ENCODE assay signal across 9 cellular contexts in genomic region chr3:159872374-159873109, GRCh38. TPM values are rescaled to one million over a fixed set of nuclear protein-coding genes. Genes with fewer than 3 reads are reported as not detected.
DNase-seq lines count a peak whose midpoint lies in the region; ATAC-seq, FAIRE-seq and TF ChIP-seq lines count a peak whose summit lies in the region.
"Had no signal": no experiment of that assay in that cellular context is flagged by ENCODE, and none has a peak within 500 bp of the region (broad histone marks: within the 10 kb centered on the region; RNA-seq: fewer than 3 reads in every experiment).

No MANE protein-coding gene starts in this region.

- H4K20me1 ChIP-seq in KMS-11 (ENCODE audit: insufficient read depth) (no peaks in the 10 kb centered on the region), GM12878 (ENCODE audit: control insufficient read depth, insufficient read depth) (no peaks in the 10 kb centered on the region)

- H3K9me3 ChIP-seq in GM12878 (replicated peaks; ENCODE audit: control insufficient read depth, insufficient read depth, low read length), result no peaks in the 10 kb centered on the region

- SMC1A ChIA-PET in GM12878 (lab: Charles Lee; ENCODE audit: uncharacterized antibody, unreplicated experiment), result interaction anchor here (0.7 to 9.2 kb wide), 5 partner anchors 12 to 410 kb away, joined by 3 to 62 read pairs (median 4); no protein-coding TSS in a partner anchor

- peak overlapping the region; percentile 70 for H3K27ac Mint-ChIP-seq in mesothelial cell of epicardium
- H3K27ac Mint-ChIP-seq in stimulated activated memory B cell treated with anti-CD40 and anti-IgM and Interleukin-4, amounts not matched to agents 10 μg/mL and 1 μg/mL and 100 μg/mL, for 72 hours, result no peak overlapping the region

- WGBS in GM12878 (ENCODE audit: insufficient coverage, insufficient replicate concordance, low lambda C conversion rate, missing lambda C conversion rate), result 0% methylated on average over 3 of the region's 3 CpGs

- POLR2A ChIA-PET in GM12878 (lab: Charles Lee), result no interaction called here

- H2AFZ ChIP-seq in KMS-11 (ENCODE audit: low read depth) (no peak overlapping the region), GM12878 (ENCODE audit: control insufficient read depth, low read depth, low read length) (no peak overlapping the region)

- ATAC-seq in GM12878 (peak; percentile 60), GM19328 (IDR thresholded peaks at IDR 0.05; ENCODE audit: unreplicated experiment) (no peak)
- ATAC-seq in stimulated activated memory B cell treated with anti-CD40 and anti-IgM and Interleukin-4, amounts not matched to agents 10 μg/mL and 1 μg/mL and 100 μg/mL, for 72 hours, result no peak

- H3K4me3 ChIP-seq in KMS-11 (IDR thresholded peaks at IDR 0.05; ENCODE audit: insufficient read depth, low read depth, low read length) (no peak overlapping the region), GM12878 (no peak overlapping the region)

- TF ChIP-seq RAD21 in GM12878 (IDR thresholded peaks at IDR 0.05; ENCODE audit: insufficient read depth, low read depth, low read length), result no peak

- TF ChIP-seq POLR2A in GM12878 (IDR thresholded peaks at IDR 0.05; ENCODE audit: low read depth, low read length), result no peak

- H3K4me1 Mint-ChIP-seq in mesothelial cell of epicardium, result peaks cover 7% of the 10 kb centered on the region
- H3K4me1 Mint-ChIP-seq in stimulated activated memory B cell treated with anti-CD40 and anti-IgM and Interleukin-4, amounts not matched to agents 10 μg/mL and 1 μg/mL and 100 μg/mL, for 72 hours, result no peaks in the 10 kb centered on the region

- CTCF ChIA-PET in GM12878 (lab: Yijun Ruan, JAX), result interaction anchor here (0.7 to 6.0 kb wide), 5 partner anchors 8 to 129 kb away, joined by 3 to 50 read pairs (median 4); no protein-coding TSS in a partner anchor

- H3K27me3 Mint-ChIP-seq in mesothelial cell of epicardium (ENCODE audit: low read depth), result no peaks in the 10 kb centered on the region
- H3K27me3 Mint-ChIP-seq in stimulated activated memory B cell treated with anti-CD40 and anti-IgM and Interleukin-4, amounts not matched to agents 10 μg/mL and 1 μg/mL and 100 μg/mL, for 72 hours, result peaks cover 20% of the 10 kb centered on the region

- TF ChIP-seq EP300 in GM12878 (IDR thresholded peaks at IDR 0.05; ENCODE audit: borderline replicate concordance in 1 of 2, control insufficient read depth in 1 of 2, low read depth in 2 of 2, low read length in 2 of 2), result no peak

- no TSS peak for BruUV-seq in GM12878 (replicated peaks; lab: Mats Ljungman, UMichigan)

- RAD21 ChIA-PET in GM12878 (lab: Charles Lee; ENCODE audit: unreplicated experiment), result interaction anchor here (1.1 to 2.0 kb wide), 2 partner anchors 13 to 44 kb away, joined by 3 to 15 read pairs; no protein-coding TSS in a partner anchor

- H3K36me3 Mint-ChIP-seq in mesothelial cell of epicardium, result peaks cover 16% of the 10 kb centered on the region
- H3K36me3 Mint-ChIP-seq in stimulated activated memory B cell treated with anti-CD40 and anti-IgM and Interleukin-4, amounts not matched to agents 10 μg/mL and 1 μg/mL and 100 μg/mL, for 72 hours, result no peaks in the 10 kb centered on the region

- H3K4me2 ChIP-seq in KMS-11 (0 out of 2 replicates have a peak overlapping the region, but pooled peaks have one; percentile 12), GM12878 (ENCODE audit: control insufficient read depth, insufficient read depth) (no peak overlapping the region)

- TF ChIP-seq CTCF in KMS-11 (conservative IDR thresholded peaks at IDR 0.05; ENCODE audit: low read depth, low read length), result no peak
- no peak; a peak in 1 of 6 replicates for TF ChIP-seq CTCF in GM12878 (IDR thresholded peaks at IDR 0.05 in 2 of 3, conservative IDR thresholded peaks at IDR 0.05 in 1 of 3; ENCODE audit: control insufficient read depth in 2 of 3, extremely low read depth in 1 of 3, insufficient read depth in 1 of 3, low read depth in 3 of 3, low read length in 3 of 3)
- TF ChIP-seq CTCF in mesothelial cell of epicardium (IDR thresholded peaks at IDR 0.05; ENCODE audit: unreplicated experiment), result no peak
- TF ChIP-seq CTCF in GM13976 (IDR thresholded peaks at IDR 0.05; ENCODE audit: borderline replicate concordance, control extremely low read depth, extremely low read depth, insufficient read depth, missing control alignments), result no peak

- intact Hi-C loops in GM12878 (cut with micrococcal nuclease; ENCODE audit: unreplicated experiment), result no loop called here

- H3K9me3 Mint-ChIP-seq in mesothelial cell of epicardium, result peaks cover 12% of the 10 kb centered on the region
- no peaks in the 10 kb centered on the region for H3K9me3 Mint-ChIP-seq in stimulated activated memory B cell treated with anti-CD40 and anti-IgM and Interleukin-4, amounts not matched to agents 10 μg/mL and 1 μg/mL and 100 μg/mL, for 72 hours

- DNase-seq in DMS53 (lab: John Stamatoyannopoulos, UW), result peak; percentile 74
- no peak for DNase-seq in GM12878 (ENCODE audit: low read depth, low spot score)
- no peak for DNase-seq in mesothelial cell of epicardium (ENCODE audit: low spot score in 2 of 2, unreplicated experiment in 2 of 2)
- DNase-seq in activated gamma-delta T cell treated with Interleukin-2 at 50 U/mL for 16 hours, result no peak
- no peak for DNase-seq in GM13976 (ENCODE audit: low spot score)
- DNase-seq: NCI-H1436 treated with DMSO at 0.1 percent for 48 hours had no signal

- peaks cover 12% of the 10 kb centered on the region for H3K4me1 ChIP-seq in KMS-11 (ENCODE audit: low read depth, poor library complexity, severe bottlenecking)
- H3K4me1 ChIP-seq in GM12878 (ENCODE audit: control insufficient read depth, insufficient read depth, low read length), result no peaks in the 10 kb centered on the region

- no peak overlapping the region for H3K27ac ChIP-seq in KMS-11
- H3K27ac ChIP-seq in GM12878 (ENCODE audit: control insufficient read depth, insufficient read depth), result no peak overlapping the region

- no peaks in the 10 kb centered on the region for H3K79me2 ChIP-seq in KMS-11 (ENCODE audit: insufficient read depth, low read depth)
- H3K79me2 ChIP-seq in GM12878 (ENCODE audit: control insufficient read depth, insufficient read depth, low read length), result no peaks in the 10 kb centered on the region

- no peak overlapping the region for H3K4me3 Mint-ChIP-seq in mesothelial cell of epicardium
- H3K4me3 Mint-ChIP-seq in stimulated activated memory B cell treated with anti-CD40 and anti-IgM and Interleukin-4, amounts not matched to agents 10 μg/mL and 1 μg/mL and 100 μg/mL, for 72 hours, result no peak overlapping the region

- no peak for FAIRE-seq in GM12878 (lab: Jason Lieb, UNC)

- in situ Hi-C loops in GM12878 (cut with MboI) (no loop called here), GM13976 (cut with MboI; ENCODE audit: low sequenced_read_pairs, unreplicated experiment) (no loop called here)

- H3K36me3 ChIP-seq in KMS-11 (ENCODE audit: insufficient read depth) (no peaks in the 10 kb centered on the region), GM12878 (ENCODE audit: control insufficient read depth in 2 of 2, insufficient read depth in 2 of 2, low read length in 1 of 2) (no peaks in the 10 kb centered on the region)

- H3K9ac ChIP-seq in KMS-11 (no peak overlapping the region), GM12878 (ENCODE audit: control insufficient read depth, insufficient read depth, low read length) (no peak overlapping the region)

- H3K27me3 ChIP-seq in KMS-11 (ENCODE audit: insufficient read depth, low read depth) (no peaks in the 10 kb centered on the region), GM12878 (replicated peaks in 1 of 2; ENCODE audit: control insufficient read depth in 2 of 2, insufficient read depth in 2 of 2, low read length in 1 of 2) (no peaks in the 10 kb centered on the region; a peak in 1 of 4 replicates)

TF ChIP-seq in GM12878, 131 proteins besides CTCF, POLR2A, EP300 and RAD21 (continues in another document):
- no peak for TF ChIP-seq SMAD5 (IDR thresholded peaks at IDR 0.05; ENCODE audit: low read depth)
- no peak for TF ChIP-seq PBX3 (IDR thresholded peaks at IDR 0.05; ENCODE audit: insufficient replicate concordance, low read depth, low read length)
- no peak for TF ChIP-seq GABPA (IDR thresholded peaks at IDR 0.05; ENCODE audit: low read depth)
- no peak for TF ChIP-seq SMC3 (IDR thresholded peaks at IDR 0.05; ENCODE audit: borderline replicate concordance, low read length)
- no peak for TF ChIP-seq RB1 (IDR thresholded peaks at IDR 0.05; ENCODE audit: borderline replicate concordance)
- TF ChIP-seq ZNF217 (IDR thresholded peaks at IDR 0.05), result no peak
- TF ChIP-seq SP1 (IDR thresholded peaks at IDR 0.05; ENCODE audit: low read depth, low read length), result no peak

RNA-seq across cellular contexts. Expression of gene SCHIP1, which starts 32.9 kb away (rescaled TPM):
- 0.17 TPM in 1 of 2 replicates, not detected in the other for total RNA-seq in GM12878 (2013; cell fraction: nucleolus; rRNA removed)
- total RNA-seq in GM12878 (2014; rRNA removed) (0.98 and 1.4 TPM in 2 replicates), GM12878 (2014; rRNA removed; fragmentation: Illumina TruSeq; extraction: Trizol) (1.4 and 1.6 TPM in 2 replicates), GM12878 (2021) (0.27 and 1.5 TPM in 2 replicates), mesothelial cell of epicardium (9.2 to 10.6 TPM (median 9.8 TPM) in 3 replicates)
- not detected for polyA plus RNA-seq in GM12878 (2011; ENCODE audit: low read depth)
- polyA plus RNA-seq in GM12878 (2011; rRNA removed) (0.10 TPM in 1 of 2 replicates, not detected in the other), GM12878 (2014; fragmentation: Illumina TruSeq; extraction: Trizol) (1.7 and 2.8 TPM in 2 replicates), GM12878 (2014; fragmentation: Nextera tagmentation; extraction: Ambion mirVana) (1 to 10 TPM; 1.2 to 2.8 TPM), GM12878 (2014; rRNA removed) (1.1 and 1.2 TPM in 2 replicates), GM12878 (2016; fragmentation: Nextera tagmentation; extraction: Ambion mirVana) (1 to 10 TPM in 1 of 2 experiments, under 1 TPM in 1; 0.84 to 2.1 TPM)
- polyA plus RNA-seq in GM12878 (2011; cell fraction: cytosol; rRNA removed), result 0.05 and 0.07 TPM in 2 replicates
- polyA plus RNA-seq in GM12878 (2011; cell fraction: nucleus; rRNA removed), result 0.10 and 0.39 TPM in 2 replicates
- 0.25 TPM in 1 of 2 replicates, not detected in the other for polyA plus RNA-seq in GM12878 (2012)
- 0.05 and 0.07 TPM in 2 replicates for polyA minus RNA-seq in GM12878 (2011; rRNA and poly(A)+ RNA removed)
- polyA minus RNA-seq in GM12878 (2011; cell fraction: cytosol; rRNA and poly(A)+ RNA removed), result not detected in 2 replicates
- 0.36 TPM in 1 of 2 replicates, not detected in the other for polyA minus RNA-seq in GM12878 (2011; cell fraction: nucleus; rRNA and poly(A)+ RNA removed)
